Comparison of ENCODE assay signal across 9 cellular contexts in genomic region chr3:94928921-94929320, GRCh38.
DNase-seq lines count a peak whose midpoint lies in the region; ATAC-seq and TF ChIP-seq lines count a peak whose summit lies in the region.
"Had no signal": no experiment of that assay in that cellular context is flagged by ENCODE, and none has a peak within 500 bp of the region (broad histone marks: within the 10 kb centered on the region; RNA-seq: fewer than 3 reads in every experiment).

No MANE protein-coding gene starts in this region.

- no peak overlapping the region for H3K4me3 Mint-ChIP-seq in activated CD4-positive, alpha-beta T cell treated with anti-CD3 and anti-CD28 coated beads for 36 hours
- H3K4me3 Mint-ChIP-seq: neural progenitor cell had no signal

- no peak overlapping the region for H3K4me3 ChIP-seq in body of pancreas
- no peak overlapping the region for H3K4me3 ChIP-seq in effector memory CD4-positive, alpha-beta T cell (ENCODE audit: insufficient read depth, low read depth, low read length, poor library complexity, severe bottlenecking)
- H3K4me3 ChIP-seq: neural progenitor cell had no signal

- H3K4me1 ChIP-seq in body of pancreas = no peaks in the 10 kb centered on the region
- H3K4me1 ChIP-seq in effector memory CD4-positive, alpha-beta T cell (ENCODE audit: control insufficient read depth, insufficient read depth, low read length, poor library complexity, severe bottlenecking) = no peaks in the 10 kb centered on the region
- H3K4me1 ChIP-seq: neural progenitor cell had no signal

- no peaks in the 10 kb centered on the region for H3K36me3 ChIP-seq in body of pancreas (replicated peaks in 1 of 2; ENCODE audit: insufficient read depth in 1 of 2, low read depth in 2 of 2)
- no peaks in the 10 kb centered on the region for H3K36me3 ChIP-seq in effector memory CD4-positive, alpha-beta T cell (ENCODE audit: control insufficient read depth, insufficient read depth, low read length)
- H3K36me3 ChIP-seq: neural progenitor cell had no signal

- H3K36me3 Mint-ChIP-seq in activated CD4-positive, alpha-beta T cell treated with anti-CD3 and anti-CD28 coated beads for 36 hours (ENCODE audit: low read depth) = no peaks in the 10 kb centered on the region
- H3K36me3 Mint-ChIP-seq: neural progenitor cell had no signal

- no peak overlapping the region for H3K27ac Mint-ChIP-seq in activated CD4-positive, alpha-beta T cell treated with anti-CD3 and anti-CD28 coated beads for 36 hours
- H3K27ac Mint-ChIP-seq: neural progenitor cell had no signal

- H3K9me3 ChIP-seq in body of pancreas = no peaks in the 10 kb centered on the region
- H3K9me3 ChIP-seq in effector memory CD4-positive, alpha-beta T cell (ENCODE audit: control insufficient read depth, low read length) = no peaks in the 10 kb centered on the region

- TF ChIP-seq POLR2A in body of pancreas (IDR thresholded peaks at IDR 0.05) = no peak

- no peaks in the 10 kb centered on the region for H3K27me3 Mint-ChIP-seq in activated CD4-positive, alpha-beta T cell treated with anti-CD3 and anti-CD28 coated beads for 36 hours

- peak; percentile 36 for ATAC-seq in activated CD4-positive, alpha-beta T cell treated with anti-CD3 and anti-CD28 coated beads for 36 hours
- no peak for ATAC-seq in body of pancreas

- peaks cover 3% of the 10 kb centered on the region for H3K9me3 Mint-ChIP-seq in activated CD4-positive, alpha-beta T cell treated with anti-CD3 and anti-CD28 coated beads for 36 hours (ENCODE audit: low read depth)

- DNase-seq in activated CD4-positive, alpha-beta T cell treated with anti-CD3 and anti-CD28 coated beads for 36 hours = peak; percentile 27
- DNase-seq in activated CD4-positive, alpha-beta T cell treated with anti-CD3 and anti-CD28 coated beads, Interleukin-2, amount 50 U/mL, for 1 hour = no peak
- peak; percentile 32 for DNase-seq in NCI-H510A treated with DMSO at 0.1 percent for 48 hours (lab: John Stamatoyannopoulos, UW)
- peak; percentile 57 for DNase-seq in astrocyte of the hippocampus (ENCODE audit: low read depth, low spot score)
- DNase-seq in renal cortical epithelial cell (ENCODE audit: low read depth) = peak; percentile 95
- no peak for DNase-seq in body of pancreas
- no peak for DNase-seq in effector memory CD4-positive, alpha-beta T cell
- DNase-seq in posterior cingulate gyrus = no peak

- H3K27ac ChIP-seq in body of pancreas = no peak overlapping the region
- no peak overlapping the region for H3K27ac ChIP-seq in effector memory CD4-positive, alpha-beta T cell (ENCODE audit: insufficient read depth, low read length, poor library complexity, severe bottlenecking)
- H3K27ac ChIP-seq: neural progenitor cell had no signal

- POLR2A ChIA-PET in activated CD4-positive, alpha-beta T cell treated with anti-CD3 and anti-CD28 coated beads for 36 hours (lab: Charles Lee) = no interaction called here

- no peaks in the 10 kb centered on the region for H3K27me3 ChIP-seq in body of pancreas
- H3K27me3 ChIP-seq in effector memory CD4-positive, alpha-beta T cell (replicated peaks; ENCODE audit: control insufficient read depth, insufficient read depth, low read length, poor library complexity, severe bottlenecking) = no peaks in the 10 kb centered on the region
- H3K27me3 ChIP-seq: neural progenitor cell had no signal

- no peak for TF ChIP-seq CTCF in body of pancreas (IDR thresholded peaks at IDR 0.05)

- WGBS in body of pancreas, 2 donors = 57 to 65% methylated on average over 4 of the region's 4 CpGs

- no peaks in the 10 kb centered on the region for H3K4me1 Mint-ChIP-seq in activated CD4-positive, alpha-beta T cell treated with anti-CD3 and anti-CD28 coated beads for 36 hours
- H3K4me1 Mint-ChIP-seq: neural progenitor cell had no signal

- CTCF ChIA-PET in activated CD4-positive, alpha-beta T cell treated with anti-CD3 and anti-CD28 coated beads for 36 hours (lab: Charles Lee) = no interaction called here

- intact Hi-C loops in activated CD4-positive, alpha-beta T cell treated with anti-CD3 and anti-CD28 coated beads for 36 hours (cut with DNase I, micrococcal nuclease) = no loop called here
- intact Hi-C loops in body of pancreas (cut with DNase I) = no loop called here
- intact Hi-C loops in posterior cingulate gyrus (cut with DNase I) = no loop called here

Comparison
In these comparisons a context has a peak if more than half of its experiments do, and no peak if none do; other contexts are left out.
1. DNase-seq: peak in activated CD4-positive, alpha-beta T cell treated with anti-CD3 and anti-CD28 coated beads for 36 hours (single experiment), NCI-H510A treated with DMSO at 0.1 percent for 48 hours (single experiment), astrocyte of the hippocampus (single experiment) and renal cortical epithelial cell (single experiment); none in activated CD4-positive, alpha-beta T cell treated with anti-CD3 and anti-CD28 coated beads, Interleukin-2, amount 50 U/mL, for 1 hour (single experiment), body of pancreas (0 of 4), effector memory CD4-positive, alpha-beta T cell (0 of 3) and posterior cingulate gyrus (0 of 10).